Comparison of ENCODE assay signal across 8 cellular contexts in genomic region chrX:150692296-150692695, GRCh38. TPM values are rescaled to one million over a fixed set of nuclear protein-coding genes. Genes with fewer than 3 reads are reported as not detected.
DNase-seq lines count a peak whose midpoint lies in the region; ATAC-seq and TF ChIP-seq lines count a peak whose summit lies in the region.

No MANE protein-coding gene starts in this region.

- H3K9ac ChIP-seq in Loucy (ENCODE audit: low read depth, low read length, poor library complexity, severe bottlenecking): peak overlapping the region; percentile 78

- H3K4me2 ChIP-seq in Loucy (ENCODE audit: low read depth, low read length, poor library complexity, severe bottlenecking): peak overlapping the region; percentile 83

- H3K27ac Mint-ChIP-seq in CD4-positive, CD25-positive, alpha-beta regulatory T cell: peak overlapping the region; percentile 87 to 95 (median 92)
- no peak overlapping the region for H3K27ac Mint-ChIP-seq in MCF 10A (ENCODE audit: low read depth, unreplicated experiment)
- H3K27ac Mint-ChIP-seq in naive B cell: peak overlapping the region; percentile 88 to 98 (median 94)

- H2AFZ ChIP-seq in Loucy (ENCODE audit: low read length): peak overlapping the region; percentile 89; the same call in 1 of the 2 replicates

- H3K27me3 Mint-ChIP-seq in CD4-positive, CD25-positive, alpha-beta regulatory T cell: no peaks in the 10 kb centered on the region
- H3K27me3 Mint-ChIP-seq in MCF 10A (ENCODE audit: insufficient read depth, unreplicated experiment) (peaks cover 14% of the 10 kb centered on the region), naive B cell (no peaks in the 10 kb centered on the region)

- no peaks in the 10 kb centered on the region for H3K27me3 ChIP-seq in CD4-positive, CD25-positive, alpha-beta regulatory T cell (ENCODE audit: control insufficient read depth, insufficient read depth, low read length)
- H3K27me3 ChIP-seq in Loucy (ENCODE audit: insufficient read depth, low read length, poor library complexity, severe bottlenecking): no peaks in the 10 kb centered on the region

- no peaks in the 10 kb centered on the region for H3K9me3 ChIP-seq in CD4-positive, CD25-positive, alpha-beta regulatory T cell (ENCODE audit: control insufficient read depth in 2 of 2, low read length in 2 of 2)
- no peaks in the 10 kb centered on the region for H3K9me3 ChIP-seq in Loucy (ENCODE audit: insufficient read depth, low read depth, low read length)

- peaks cover 11% of the 10 kb centered on the region for H4K20me1 ChIP-seq in Loucy (ENCODE audit: insufficient read depth, low read length, poor library complexity, severe bottlenecking)

- intact Hi-C loops in MCF 10A (cut with micrococcal nuclease): no loop called here

- peaks cover 39% of the 10 kb centered on the region for H3K79me2 ChIP-seq in Loucy (ENCODE audit: insufficient read depth, low read length)

- no peak for DNase-seq in CD4-positive, CD25-positive, alpha-beta regulatory T cell
- no peak for DNase-seq in MCF 10A (ENCODE audit: unreplicated experiment)
- DNase-seq in naive B cell: peak; percentile 14
- DNase-seq in NCI-H526 (lab: John Stamatoyannopoulos, UW): no peak
- no peak for DNase-seq in epidermal melanocyte (ENCODE audit: insufficient read length, low spot score)
- no peak for DNase-seq in NCI-H345 (lab: John Stamatoyannopoulos, UW)
- no peak for DNase-seq in HUDEP-2 (lab: John Stamatoyannopoulos, UW; ENCODE audit: unreplicated experiment in 76 of 76)

- H3K9me2 ChIP-seq in Loucy (replicated peaks; ENCODE audit: low read depth, low read length): no peaks in the 10 kb centered on the region

- peak overlapping the region; percentile 87 for H3K4me3 ChIP-seq in CD4-positive, CD25-positive, alpha-beta regulatory T cell (ENCODE audit: low read depth, low read length)
- H3K4me3 ChIP-seq in Loucy (ENCODE audit: low read length, poor library complexity, severe bottlenecking): peak overlapping the region; percentile 84

- H3K27ac ChIP-seq in CD4-positive, CD25-positive, alpha-beta regulatory T cell (ENCODE audit: insufficient read depth, low read length, poor library complexity, severe bottlenecking): peak overlapping the region; percentile 84

- peak overlapping the region; percentile 84 to 92 (median 90) for H3K4me3 Mint-ChIP-seq in CD4-positive, CD25-positive, alpha-beta regulatory T cell
- H3K4me3 Mint-ChIP-seq in MCF 10A (ENCODE audit: unreplicated experiment) (peak overlapping the region; percentile 50), naive B cell (peak overlapping the region; percentile 77 to 94 (median 90))

- CTCF ChIA-PET in MCF 10A (lab: Yijun Ruan, JAX): interaction anchor here (1.0 to 3.2 kb wide), 3 partner anchors 9 to 752 kb away, joined by 4 to 11 read pairs (median 7); no protein-coding TSS in a partner anchor

- TF ChIP-seq CTCF in Loucy (conservative IDR thresholded peaks at IDR 0.05; ENCODE audit: low read length): no peak
- TF ChIP-seq CTCF in MCF 10A (IDR thresholded peaks at IDR 0.05; ENCODE audit: unreplicated experiment): no peak

- peaks cover 26 to 74% (median 43%) of the 10 kb centered on the region in 4 donors for H3K4me1 Mint-ChIP-seq in CD4-positive, CD25-positive, alpha-beta regulatory T cell
- H3K4me1 Mint-ChIP-seq in MCF 10A (ENCODE audit: insufficient read depth, unreplicated experiment): peaks cover 14% of the 10 kb centered on the region
- H3K4me1 Mint-ChIP-seq in naive B cell: peaks cover 44 to 60% (median 54%) of the 10 kb centered on the region in 3 donors

- H3K4me1 ChIP-seq in CD4-positive, CD25-positive, alpha-beta regulatory T cell (ENCODE audit: control insufficient read depth, insufficient read depth, low read length, poor library complexity, severe bottlenecking): peaks cover 54% of the 10 kb centered on the region
- peaks cover 45% of the 10 kb centered on the region for H3K4me1 ChIP-seq in Loucy (ENCODE audit: insufficient read depth, low read length, poor library complexity, severe bottlenecking)

- no peaks in the 10 kb centered on the region for H3K9me3 Mint-ChIP-seq in CD4-positive, CD25-positive, alpha-beta regulatory T cell
- peaks cover 8% of the 10 kb centered on the region for H3K9me3 Mint-ChIP-seq in MCF 10A (ENCODE audit: unreplicated experiment)
- H3K9me3 Mint-ChIP-seq in naive B cell: peaks cover 0 to 5% (median 0%) of the 10 kb centered on the region in 7 donors

- no peaks in the 10 kb centered on the region for H3K36me3 Mint-ChIP-seq in CD4-positive, CD25-positive, alpha-beta regulatory T cell
- H3K36me3 Mint-ChIP-seq in MCF 10A (ENCODE audit: insufficient read depth, unreplicated experiment): peaks cover 16% of the 10 kb centered on the region
- H3K36me3 Mint-ChIP-seq in naive B cell: peaks cover 0 to 9% of the 10 kb centered on the region in 2 donors

- no peaks in the 10 kb centered on the region for H3K36me3 ChIP-seq in CD4-positive, CD25-positive, alpha-beta regulatory T cell (ENCODE audit: control insufficient read depth, insufficient read depth, low read length)
- no peaks in the 10 kb centered on the region for H3K36me3 ChIP-seq in Loucy (ENCODE audit: insufficient read depth, low read length)

- BruUV-seq in MCF 10A (replicated peaks; lab: Mats Ljungman, UMichigan): TSS peak; percentile 51

- H3F3A ChIP-seq in Loucy (ENCODE audit: low read depth): no peaks in the 10 kb centered on the region; the same call in 1 of the 2 replicates

- no peak for ATAC-seq in CD4-positive, CD25-positive, alpha-beta regulatory T cell (ENCODE audit: low read depth in 2 of 2)
- ATAC-seq in naive B cell (ENCODE audit: low read depth in 2 of 2): no peak

- POLR2A ChIA-PET in MCF 10A (lab: Yijun Ruan, JAX): interaction anchor here (0.6 to 2.7 kb wide), 3 partner anchors 8 to 752 kb away, joined by 3 to 12 read pairs (median 3); no protein-coding TSS in a partner anchor

RNA-seq across cellular contexts. Expression of gene MTMR1, which starts 0.9 kb away (rescaled TPM):
- 61.1 TPM for total RNA-seq in CD4-positive, CD25-positive, alpha-beta regulatory T cell
- polyA plus RNA-seq in CD4-positive, CD25-positive, alpha-beta regulatory T cell: 10 to 100 TPM; 17.9 to 38.5 (median 26.2) TPM
- 21.8 and 24.7 TPM in 2 replicates for total RNA-seq in MCF 10A (2022)
- polyA plus RNA-seq in naive B cell (ENCODE audit: low read depth in 6 of 6): 10 to 100 TPM; 22.3 to 38.9 (median 34.5) TPM
